ENCODE assay signal across 16 cellular contexts in the genomic region with DNA sequence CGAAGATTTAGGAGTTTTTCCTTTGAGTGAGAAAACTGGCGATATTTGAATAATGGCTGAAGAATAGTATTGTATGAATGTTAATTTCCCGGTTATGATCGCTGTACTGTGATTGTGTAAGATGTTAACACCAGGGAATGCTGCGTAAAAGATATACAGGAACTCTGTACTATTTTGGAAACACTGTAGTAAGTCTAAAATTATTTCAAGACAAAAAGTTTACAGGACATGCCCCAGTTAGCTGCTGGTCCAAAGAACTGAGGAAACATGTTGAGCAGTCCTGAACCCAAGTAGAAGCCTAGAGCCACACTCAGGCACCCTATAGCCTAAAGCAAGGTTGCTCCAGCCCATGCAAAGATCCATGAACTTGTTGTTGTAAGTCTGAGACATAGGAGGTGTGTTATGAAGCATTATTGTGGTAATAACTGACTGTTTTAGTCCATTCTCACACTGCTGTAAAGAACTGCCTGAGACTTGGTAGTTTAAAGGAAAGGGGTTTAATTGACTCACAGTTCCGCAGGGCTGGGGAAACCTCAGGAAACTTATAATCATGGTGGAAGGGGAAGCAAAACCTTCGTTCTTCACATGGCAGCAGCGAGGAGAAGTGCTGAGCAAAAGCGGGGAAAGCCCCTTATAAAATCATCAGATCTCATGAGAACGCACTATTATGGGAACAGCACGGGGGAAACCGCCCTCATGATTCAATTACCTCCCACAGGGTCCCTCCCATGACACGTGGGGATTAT.
DNase-seq lines count a peak whose midpoint lies in the region; ATAC-seq, FAIRE-seq and TF ChIP-seq lines count a peak whose summit lies in the region.
"Had no signal": no experiment of that assay in that cellular context is flagged by ENCODE, and none has a peak within 500 bp of the region (broad histone marks: within the 10 kb centered on the region; RNA-seq: fewer than 3 reads in every experiment).

No MANE protein-coding gene starts in this region.

- intact Hi-C loops in activated CD4-positive, alpha-beta T cell treated with anti-CD3 and anti-CD28 coated beads, Interleukin-2, amount 10 ng/mL, durations not matched to agents 24 days and 14 days (cut with micrococcal nuclease) = no loop called here
- intact Hi-C loops in mucosa of descending colon (cut with DNase I, micrococcal nuclease) = no loop called here

- H3K4me3 Mint-ChIP-seq in activated CD4-positive, alpha-beta T cell treated with anti-CD3 and anti-CD28 coated beads, Interleukin-2, amount 10 ng/mL, durations not matched to agents 24 days and 14 days = no peak overlapping the region
- H3K4me3 Mint-ChIP-seq: nephron had no signal

- no peak overlapping the region for H3K27ac Mint-ChIP-seq in activated CD4-positive, alpha-beta T cell treated with anti-CD3 and anti-CD28 coated beads, Interleukin-2, amount 10 ng/mL, durations not matched to agents 24 days and 14 days
- H3K27ac Mint-ChIP-seq: nephron had no signal

- peak; percentile 8 for DNase-seq in activated CD4-positive, alpha-beta T cell treated with anti-CD3 and anti-CD28 coated beads for 48 hours
- no peak for DNase-seq in activated CD4-positive, alpha-beta T cell treated with anti-CD3 and anti-CD28 coated beads, Interleukin-2, amount 10 ng/mL, durations not matched to agents 24 days and 14 days
- DNase-seq in GM12892 (ENCODE audit: insufficient read length) = no peak
- DNase-seq in mucosa of descending colon = no peak
- no peak for DNase-seq in Kasumi-1 (lab: John Stamatoyannopoulos, UW)
- DNase-seq in hypothalamus (lab: John Stamatoyannopoulos, UW) = no peak
- no peak for DNase-seq in T-helper 9 cell
- DNase-seq: GOT3, NCI-H1694, NCI-H524, RPMI8226, testis had no signal

- H3K9me3 ChIP-seq in mucosa of descending colon = no peaks in the 10 kb centered on the region
- H3K9me3 ChIP-seq: A549, testis had no signal

- peak; percentile 45 for ATAC-seq in HG03565 (IDR thresholded peaks at IDR 0.05; ENCODE audit: unreplicated experiment)
- peak; percentile 31 for ATAC-seq in mucosa of descending colon
- ATAC-seq: A549, esophagus mucosa had no signal

- H3K27me3 Mint-ChIP-seq in activated CD4-positive, alpha-beta T cell treated with anti-CD3 and anti-CD28 coated beads, Interleukin-2, amount 10 ng/mL, durations not matched to agents 24 days and 14 days = no peaks in the 10 kb centered on the region

- H3K4me3 ChIP-seq in mucosa of descending colon = no peak overlapping the region
- H3K4me3 ChIP-seq: A549, testis had no signal

- no peak for TF ChIP-seq CTCF in mucosa of descending colon (IDR thresholded peaks at IDR 0.05)

- H3K4me1 ChIP-seq in mucosa of descending colon (ENCODE audit: low read depth) = no peaks in the 10 kb centered on the region
- H3K4me1 ChIP-seq: A549, testis had no signal

- H3K9me3 Mint-ChIP-seq in activated CD4-positive, alpha-beta T cell treated with anti-CD3 and anti-CD28 coated beads, Interleukin-2, amount 10 ng/mL, durations not matched to agents 24 days and 14 days = peaks cover 11% of the 10 kb centered on the region

- no peak for TF ChIP-seq POLR2A in GM12892 (IDR thresholded peaks at IDR 0.05; ENCODE audit: low read depth, low read length)

- FAIRE-seq in GM12892 (lab: Jason Lieb, UNC) = peak; percentile 85
- FAIRE-seq: A549 had no signal

- H3K36me3 Mint-ChIP-seq in activated CD4-positive, alpha-beta T cell treated with anti-CD3 and anti-CD28 coated beads, Interleukin-2, amount 10 ng/mL, durations not matched to agents 24 days and 14 days (ENCODE audit: low read depth) = peaks cover 3% of the 10 kb centered on the region

- H3K36me3 ChIP-seq in mucosa of descending colon (ENCODE audit: low read depth) = no peaks in the 10 kb centered on the region

- H3K4me1 Mint-ChIP-seq in activated CD4-positive, alpha-beta T cell treated with anti-CD3 and anti-CD28 coated beads, Interleukin-2, amount 10 ng/mL, durations not matched to agents 24 days and 14 days = peaks cover 4% of the 10 kb centered on the region
- H3K4me1 Mint-ChIP-seq: nephron had no signal
